In genomic region chr12:19220861-19221466, GRCh38 we compare ENCODE assay signal across 18 cellular contexts.
DNase-seq lines count a peak whose midpoint lies in the region; ATAC-seq and TF ChIP-seq lines count a peak whose summit lies in the region.
"Had no signal": no experiment of that assay in that cellular context is flagged by ENCODE, and none has a peak within 500 bp of the region (broad histone marks: within the 10 kb centered on the region; RNA-seq: fewer than 3 reads in every experiment).

No MANE protein-coding gene starts in this region.

- no peaks in the 10 kb centered on the region for H3K4me1 Mint-ChIP-seq in activated naive CD4-positive, alpha-beta T cell treated with anti-CD3 and anti-CD28 coated beads, Interleukin-2, amount 50 U/mL, for 24 hours
- H3K4me1 Mint-ChIP-seq: activated CD4-positive, alpha-beta T cell treated with anti-CD3 and anti-CD28 coated beads, Interleukin-2, amount 10 ng/mL, durations not matched to agents 24 days and 14 days had no signal

- DNase-seq in activated naive CD4-positive, alpha-beta T cell (lab: John Stamatoyannopoulos, UW) = no peak
- DNase-seq in amniotic epithelial cell (ENCODE audit: low read depth) = peak; percentile 33
- peak; percentile 97 for DNase-seq in fibroblast of the aortic adventitia (ENCODE audit: low read depth)
- DNase-seq in NCI-H2081 treated with DMSO at 0.1 percent for 48 hours (lab: John Stamatoyannopoulos, UW) = no peak
- no peak for DNase-seq in substantia nigra (lab: John Stamatoyannopoulos, UW)
- no peak for DNase-seq in NCI-H2029 (lab: John Stamatoyannopoulos, UW)
- DNase-seq: activated CD4-positive, alpha-beta T cell treated with anti-CD3 and anti-CD28 coated beads, Interleukin-2, amount 10 ng/mL, durations not matched to agents 24 days and 14 days; hippocampal formation; left cardiac atrium; MM.1S; mucosa of descending colon; NCI-H2081; Right ventricle myocardium superior; stimulated activated CD4-positive, alpha-beta T cell treated with anti-CD3 and anti-CD28 coated beads, Interleukin-12 subunit alpha, Interleukin-12 subunit beta, amount 100 ng/mL, for 4 hours had no signal

- no peak overlapping the region for H3K27ac ChIP-seq in substantia nigra (ENCODE audit: low read depth, low read length, poor library complexity, severe bottlenecking)
- H3K27ac ChIP-seq: 22Rv1 had no signal

- H3K27me3 Mint-ChIP-seq in activated naive CD4-positive, alpha-beta T cell treated with anti-CD3 and anti-CD28 coated beads, Interleukin-2, amount 50 U/mL, for 24 hours = peaks cover 5% of the 10 kb centered on the region

- H3K4me3 Mint-ChIP-seq in activated naive CD4-positive, alpha-beta T cell treated with anti-CD3 and anti-CD28 coated beads, Interleukin-2, amount 50 U/mL, for 24 hours = no peak overlapping the region
- H3K4me3 Mint-ChIP-seq: activated CD4-positive, alpha-beta T cell treated with anti-CD3 and anti-CD28 coated beads, Interleukin-2, amount 10 ng/mL, durations not matched to agents 24 days and 14 days; T-helper 2 cell treated with Interferon-gamma antibody and Interleukin-4, amounts not matched to agents 5 μg/mL and 100 μg/mL, for 36 hours had no signal

- H3K36me3 Mint-ChIP-seq in activated naive CD4-positive, alpha-beta T cell treated with anti-CD3 and anti-CD28 coated beads, Interleukin-2, amount 50 U/mL, for 24 hours = no peaks in the 10 kb centered on the region

- peak overlapping the region; percentile 36 for H3K27ac Mint-ChIP-seq in activated naive CD4-positive, alpha-beta T cell treated with anti-CD3 and anti-CD28 coated beads, Interleukin-2, amount 50 U/mL, for 24 hours
- H3K27ac Mint-ChIP-seq: activated CD4-positive, alpha-beta T cell treated with anti-CD3 and anti-CD28 coated beads, Interleukin-2, amount 10 ng/mL, durations not matched to agents 24 days and 14 days; T-helper 2 cell treated with Interferon-gamma antibody and Interleukin-4, amounts not matched to agents 5 μg/mL and 100 μg/mL, for 36 hours had no signal

- peak; percentile 27 for TF ChIP-seq CTCF in fibroblast of the aortic adventitia (IDR thresholded peaks at IDR 0.05; ENCODE audit: insufficient read depth, low read length)

- H3K4me3 ChIP-seq in fibroblast of the aortic adventitia (ENCODE audit: low read depth, low read length) = no peak overlapping the region
- H3K4me3 ChIP-seq: mucosa of descending colon had no signal

- no peak for ATAC-seq in HG02623 (IDR thresholded peaks at IDR 0.05; ENCODE audit: unreplicated experiment)
- ATAC-seq: left cardiac atrium, mucosa of descending colon had no signal

- H3K9me3 Mint-ChIP-seq in activated naive CD4-positive, alpha-beta T cell treated with anti-CD3 and anti-CD28 coated beads, Interleukin-2, amount 50 U/mL, for 24 hours = no peaks in the 10 kb centered on the region
- H3K9me3 Mint-ChIP-seq: activated CD4-positive, alpha-beta T cell treated with anti-CD3 and anti-CD28 coated beads, Interleukin-2, amount 10 ng/mL, durations not matched to agents 24 days and 14 days; T-helper 2 cell treated with Interferon-gamma antibody and Interleukin-4, amounts not matched to agents 5 μg/mL and 100 μg/mL, for 36 hours had no signal

Comparison
In these comparisons a context has a peak if more than half of its experiments do, and no peak if none do; other contexts are left out.
1. DNase-seq: peak in amniotic epithelial cell (single experiment) and fibroblast of the aortic adventitia (single experiment); none in activated naive CD4-positive, alpha-beta T cell (0 of 4), NCI-H2081 treated with DMSO at 0.1 percent for 48 hours (single experiment), substantia nigra (0 of 49) and NCI-H2029 (single experiment).